Comparison of ENCODE assay signal across 18 cellular contexts in the genomic region with DNA sequence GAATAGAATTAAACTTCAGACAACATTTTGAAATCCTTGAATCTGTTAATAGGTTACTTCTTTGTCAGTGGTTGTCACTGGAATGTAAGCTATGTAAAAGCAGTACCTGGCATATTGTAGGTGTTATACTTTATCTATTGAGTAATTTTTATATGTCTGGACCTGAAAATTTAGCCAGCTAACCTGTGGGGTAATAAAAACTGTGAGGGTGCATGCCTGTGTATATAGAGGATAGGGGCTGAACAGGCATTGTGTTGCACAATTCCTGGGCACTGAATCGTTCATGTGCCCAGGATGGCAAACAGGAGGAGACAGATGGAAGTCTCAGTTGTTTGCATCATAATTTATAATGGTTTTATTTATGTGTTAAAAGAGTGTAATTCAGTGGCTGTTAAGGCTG.
A peak's percentile ranks its signal among the peaks of the same experiment; 100 is the strongest.
DNase-seq lines count a peak whose midpoint lies in the region; ATAC-seq and TF ChIP-seq lines count a peak whose summit lies in the region.
"Had no signal": no experiment of that assay in that cellular context is flagged by ENCODE, and none has a peak within 500 bp of the region (broad histone marks: within the 10 kb centered on the region; RNA-seq: fewer than 3 reads in every experiment).

No MANE protein-coding gene starts in this region.

- no peaks in the 10 kb centered on the region for H3K27me3 ChIP-seq in breast epithelium
- no peaks in the 10 kb centered on the region for H3K27me3 ChIP-seq in body of pancreas
- no peaks in the 10 kb centered on the region for H3K27me3 ChIP-seq in foreskin keratinocyte
- H3K27me3 ChIP-seq in prostate gland (replicated peaks; ENCODE audit: insufficient read depth) = no peaks in the 10 kb centered on the region
- H3K27me3 ChIP-seq: BLaER1 treated with 17β-estradiol and CSF1 and Interleukin-3, amounts not matched to agents 10 nM and 100 nM had no signal

- no peak overlapping the region for H3K4me3 ChIP-seq in breast epithelium
- H3K4me3 ChIP-seq in body of pancreas = no peak overlapping the region
- H3K4me3 ChIP-seq in prostate gland = no peak overlapping the region
- H3K4me3 ChIP-seq: BLaER1 treated with 17β-estradiol and CSF1 and Interleukin-3, amounts not matched to agents 10 nM and 100 nM; K562 had no signal

- CTCF ChIA-PET in MCF 10A (lab: Yijun Ruan, JAX) = interaction anchor here (0.6 to 1.3 kb wide), 5 partner anchors 10 to 185 kb away, joined by 3 to 6 read pairs (median 3); no protein-coding TSS in a partner anchor

- no peak overlapping the region for H3K4me3 Mint-ChIP-seq in MCF 10A (ENCODE audit: unreplicated experiment)
- H3K4me3 Mint-ChIP-seq: CD8-positive, alpha-beta T cell had no signal

- H3K9me3 Mint-ChIP-seq in MCF 10A (ENCODE audit: unreplicated experiment) = no peaks in the 10 kb centered on the region
- H3K9me3 Mint-ChIP-seq: CD8-positive, alpha-beta T cell had no signal

- no peaks in the 10 kb centered on the region for H3K4me1 ChIP-seq in breast epithelium
- peaks cover 5% of the 10 kb centered on the region for H3K4me1 ChIP-seq in body of pancreas
- H3K4me1 ChIP-seq in foreskin keratinocyte = peaks cover 12% of the 10 kb centered on the region
- H3K4me1 ChIP-seq in prostate gland (replicated peaks) = no peaks in the 10 kb centered on the region
- H3K4me1 ChIP-seq: BLaER1 treated with 17β-estradiol and CSF1 and Interleukin-3, amounts not matched to agents 10 nM and 100 nM had no signal

- 26 to 28% methylated on average over 1 of the region's 1 CpG for WGBS in body of pancreas, 2 donors
- WGBS in prostate gland = 35% methylated on average over 1 of the region's 1 CpG

- peak overlapping the region; percentile 14 for H3K27ac Mint-ChIP-seq in MCF 10A (ENCODE audit: low read depth, unreplicated experiment)
- H3K27ac Mint-ChIP-seq: CD8-positive, alpha-beta T cell had no signal

- no peaks in the 10 kb centered on the region for H3K27me3 Mint-ChIP-seq in MCF 10A (ENCODE audit: insufficient read depth, unreplicated experiment)

- H3K9me3 ChIP-seq in breast epithelium = no peaks in the 10 kb centered on the region
- H3K9me3 ChIP-seq in body of pancreas = no peaks in the 10 kb centered on the region
- no peaks in the 10 kb centered on the region for H3K9me3 ChIP-seq in prostate gland
- H3K9me3 ChIP-seq: BLaER1 treated with 17β-estradiol and CSF1 and Interleukin-3, amounts not matched to agents 10 nM and 100 nM had no signal

- H3K27ac ChIP-seq in breast epithelium (no peak overlapping the region), body of pancreas (peak overlapping the region in 2 of 4 donors; percentile 33 to 34), foreskin keratinocyte (no peak overlapping the region), prostate gland (no peak overlapping the region)
- H3K27ac ChIP-seq: BLaER1 treated with 17β-estradiol and CSF1 and Interleukin-3, amounts not matched to agents 10 nM and 100 nM had no signal

- intact Hi-C loops in MCF 10A (cut with micrococcal nuclease) = no loop called here
- intact Hi-C loops in breast epithelium (cut with DNase I; ENCODE audit: low total_unique reads) = loop anchor here (10.0 kb wide), 1 partner anchor 151 kb away; no protein-coding TSS in a partner anchor
- intact Hi-C loops in body of pancreas (cut with DNase I) = no loop called here
- intact Hi-C loops in prostate gland (cut with DNase I) = no loop called here

- TF ChIP-seq POLR2A in breast epithelium (IDR thresholded peaks at IDR 0.05) = no peak
- TF ChIP-seq POLR2A in body of pancreas (IDR thresholded peaks at IDR 0.05) = no peak
- TF ChIP-seq POLR2A in prostate gland (IDR thresholded peaks at IDR 0.05) = no peak

- POLR2A ChIA-PET in MCF 10A (lab: Yijun Ruan, JAX) = interaction anchor here (0.7 to 1.5 kb wide), 4 partner anchors 10 to 80 kb away, joined by 3 to 6 read pairs (median 3); no protein-coding TSS in a partner anchor

- H3K4me1 Mint-ChIP-seq in MCF 10A (ENCODE audit: insufficient read depth, unreplicated experiment) = no peaks in the 10 kb centered on the region

- peak; percentile 72 for DNase-seq in MCF 10A (ENCODE audit: unreplicated experiment)
- DNase-seq in breast epithelium (ENCODE audit: low spot score in 2 of 2) = no peak
- DNase-seq in body of pancreas = no peak
- DNase-seq in foreskin keratinocyte = peak; percentile 75 to 84
- peak; percentile 30 for DNase-seq in prostate gland (ENCODE audit: low spot score)
- DNase-seq in amniotic stem cell (lab: John Stamatoyannopoulos, UW) = no peak
- DNase-seq: CD8-positive, alpha-beta T cell; DND-41; NCI-H1105; NCI-H1694 treated with DMSO at 0.1 percent for 48 hours; NCI-H2107; NCI-H510A treated with DMSO at 0.1 percent for 48 hours; NCI-H774; RPMI8226 had no signal

- no peaks in the 10 kb centered on the region for H3K36me3 ChIP-seq in breast epithelium
- H3K36me3 ChIP-seq in body of pancreas (replicated peaks in 1 of 2; ENCODE audit: insufficient read depth in 1 of 2, low read depth in 2 of 2) = no peaks in the 10 kb centered on the region
- no peaks in the 10 kb centered on the region for H3K36me3 ChIP-seq in prostate gland

- no TSS peak for BruUV-seq in MCF 10A (replicated peaks; lab: Mats Ljungman, UMichigan)

- ATAC-seq in body of pancreas = peak; percentile 50
- ATAC-seq in foreskin keratinocyte = peak; percentile 39
- no peak for ATAC-seq in GM21825 (IDR thresholded peaks at IDR 0.05; ENCODE audit: unreplicated experiment)
- ATAC-seq in GM19467 (IDR thresholded peaks at IDR 0.05; ENCODE audit: unreplicated experiment) = no peak
- ATAC-seq: CD8-positive, alpha-beta T cell; K562 had no signal

- H3K36me3 Mint-ChIP-seq in MCF 10A (ENCODE audit: insufficient read depth, unreplicated experiment) = peaks cover 22% of the 10 kb centered on the region

- TF ChIP-seq CTCF in MCF 10A (IDR thresholded peaks at IDR 0.05; ENCODE audit: unreplicated experiment) (no peak), breast epithelium (IDR thresholded peaks at IDR 0.05) (no peak), body of pancreas (IDR thresholded peaks at IDR 0.05) (no peak), foreskin keratinocyte (conservative IDR thresholded peaks at IDR 0.05) (no peak), prostate gland (IDR thresholded peaks at IDR 0.05) (no peak)

Comparison
In these comparisons a context has a peak if more than half of its experiments do, and no peak if none do; other contexts are left out.
1. DNase-seq: peak in MCF 10A (single experiment), foreskin keratinocyte (2 of 2) and prostate gland (single experiment); none in breast epithelium (0 of 2), body of pancreas (0 of 4) and amniotic stem cell (single experiment).
2. ATAC-seq: peak in body of pancreas (single experiment) and foreskin keratinocyte (single experiment); none in GM21825 (single experiment) and GM19467 (single experiment).